In the genomic region with DNA sequence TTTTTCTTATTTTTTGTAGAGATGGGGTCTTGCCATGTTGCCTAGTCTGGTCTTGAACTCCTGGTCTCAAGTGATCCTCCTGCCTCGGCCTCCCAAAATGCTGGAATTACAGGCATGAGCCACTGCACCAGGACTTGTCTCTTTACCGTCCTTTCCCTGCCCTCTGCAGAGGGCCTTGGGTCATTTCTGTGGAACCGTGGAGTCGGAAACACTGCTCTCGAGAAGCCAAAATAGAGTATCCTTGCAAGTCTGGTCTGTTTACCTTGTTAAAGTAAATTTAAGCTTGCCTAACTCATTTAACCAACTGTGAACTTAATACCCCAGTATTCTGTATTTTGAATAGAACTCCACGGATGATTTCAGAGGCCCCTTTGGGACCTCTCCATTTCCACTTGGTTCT, we compare ENCODE assay signal across 1 cellular context.
TF ChIP-seq lines count a peak whose summit lies in the region.

No MANE protein-coding gene starts in this region.

TF ChIP-seq in HepG2, 621 proteins besides CTCF, POLR2A, EP300 and RAD21:
- TF ChIP-seq ZNF547 (CRISPR knock-in tag; IDR thresholded peaks at IDR 0.05) (no peak), ZNF264 (CRISPR knock-in tag; IDR thresholded peaks at IDR 0.05) (no peak), ZNF713 (CRISPR knock-in tag; IDR thresholded peaks at IDR 0.05) (no peak), PITX1 (CRISPR knock-in tag; IDR thresholded peaks at IDR 0.05) (no peak), RNF2 (conservative IDR thresholded peaks at IDR 0.05; ENCODE audit: low read depth) (no peak), TCF12 (IDR thresholded peaks at IDR 0.05) (no peak), TCF12 (CRISPR knock-in tag; IDR thresholded peaks at IDR 0.05) (no peak), ZNF552 (CRISPR knock-in tag; IDR thresholded peaks at IDR 0.05; ENCODE audit: borderline replicate concordance) (no peak), ZNF605 (CRISPR knock-in tag; IDR thresholded peaks at IDR 0.05) (no peak), ZBTB42 (CRISPR knock-in tag; IDR thresholded peaks at IDR 0.05) (no peak), RELA (CRISPR knock-in tag; IDR thresholded peaks at IDR 0.05) (no peak), ZNF549 (CRISPR knock-in tag; IDR thresholded peaks at IDR 0.05) (no peak)
- TF ChIP-seq, protein P1, sequence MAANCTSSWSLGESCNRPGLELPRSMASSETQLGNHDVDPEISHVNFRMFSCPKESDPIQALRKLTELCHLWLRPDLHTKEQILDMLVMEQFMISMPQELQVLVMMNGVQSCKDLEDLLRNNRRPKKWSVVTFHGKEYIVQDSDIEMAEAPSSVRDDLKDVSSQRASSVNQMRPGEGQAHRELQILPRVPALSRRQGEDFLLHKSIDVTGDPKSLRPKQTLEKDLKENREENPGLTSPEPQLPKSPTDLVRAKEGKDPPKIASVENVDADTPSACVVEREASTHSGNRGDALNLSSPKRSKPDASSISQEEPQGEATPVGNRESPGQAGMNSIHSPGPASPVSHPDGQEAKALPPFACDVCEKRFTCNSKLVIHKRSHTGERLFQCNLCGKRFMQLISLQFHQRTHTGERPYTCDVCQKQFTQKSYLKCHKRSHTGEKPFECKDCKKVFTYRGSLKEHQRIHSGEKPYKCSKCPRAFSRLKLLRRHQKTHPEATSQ (CRISPR knock-in tag; IDR thresholded peaks at IDR 0.05; ENCODE audit: borderline replicate concordance) = no peak
- TF ChIP-seq, protein P2, sequence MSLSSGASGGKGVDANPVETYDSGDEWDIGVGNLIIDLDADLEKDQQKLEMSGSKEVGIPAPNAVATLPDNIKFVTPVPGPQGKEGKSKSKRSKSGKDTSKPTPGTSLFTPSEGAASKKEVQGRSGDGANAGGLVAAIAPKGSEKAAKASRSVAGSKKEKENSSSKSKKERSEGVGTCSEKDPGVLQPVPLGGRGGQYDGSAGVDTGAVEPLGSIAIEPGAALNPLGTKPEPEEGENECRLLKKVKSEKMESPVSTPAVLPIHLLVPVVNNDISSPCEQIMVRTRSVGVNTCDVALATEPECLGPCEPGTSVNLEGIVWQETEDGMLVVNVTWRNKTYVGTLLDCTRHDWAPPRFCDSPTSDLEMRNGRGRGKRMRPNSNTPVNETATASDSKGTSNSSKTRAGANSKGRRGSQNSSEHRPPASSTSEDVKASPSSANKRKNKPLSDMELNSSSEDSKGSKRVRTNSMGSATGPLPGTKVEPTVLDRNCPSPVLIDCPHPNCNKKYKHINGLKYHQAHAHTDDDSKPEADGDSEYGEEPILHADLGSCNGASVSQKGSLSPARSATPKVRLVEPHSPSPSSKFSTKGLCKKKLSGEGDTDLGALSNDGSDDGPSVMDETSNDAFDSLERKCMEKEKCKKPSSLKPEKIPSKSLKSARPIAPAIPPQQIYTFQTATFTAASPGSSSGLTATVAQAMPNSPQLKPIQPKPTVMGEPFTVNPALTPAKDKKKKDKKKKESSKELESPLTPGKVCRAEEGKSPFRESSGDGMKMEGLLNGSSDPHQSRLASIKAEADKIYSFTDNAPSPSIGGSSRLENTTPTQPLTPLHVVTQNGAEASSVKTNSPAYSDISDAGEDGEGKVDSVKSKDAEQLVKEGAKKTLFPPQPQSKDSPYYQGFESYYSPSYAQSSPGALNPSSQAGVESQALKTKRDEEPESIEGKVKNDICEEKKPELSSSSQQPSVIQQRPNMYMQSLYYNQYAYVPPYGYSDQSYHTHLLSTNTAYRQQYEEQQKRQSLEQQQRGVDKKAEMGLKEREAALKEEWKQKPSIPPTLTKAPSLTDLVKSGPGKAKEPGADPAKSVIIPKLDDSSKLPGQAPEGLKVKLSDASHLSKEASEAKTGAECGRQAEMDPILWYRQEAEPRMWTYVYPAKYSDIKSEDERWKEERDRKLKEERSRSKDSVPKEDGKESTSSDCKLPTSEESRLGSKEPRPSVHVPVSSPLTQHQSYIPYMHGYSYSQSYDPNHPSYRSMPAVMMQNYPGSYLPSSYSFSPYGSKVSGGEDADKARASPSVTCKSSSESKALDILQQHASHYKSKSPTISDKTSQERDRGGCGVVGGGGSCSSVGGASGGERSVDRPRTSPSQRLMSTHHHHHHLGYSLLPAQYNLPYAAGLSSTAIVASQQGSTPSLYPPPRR (CRISPR knock-in tag; IDR thresholded peaks at IDR 0.05; ENCODE audit: borderline replicate concordance) = no peak
